Comparison of ENCODE assay signal across 14 cellular contexts in genomic region chr2:240172071-240172895, GRCh38. TPM values are rescaled to one million over a fixed set of nuclear protein-coding genes. Genes with fewer than 3 reads are reported as not detected.
A peak's percentile ranks its signal among the peaks of the same experiment; 100 is the strongest.
DNase-seq lines count a peak whose midpoint lies in the region; ATAC-seq and TF ChIP-seq lines count a peak whose summit lies in the region.
"Had no signal": no experiment of that assay in that cellular context is flagged by ENCODE, and none has a peak within 500 bp of the region (broad histone marks: within the 10 kb centered on the region; RNA-seq: fewer than 3 reads in every experiment).

No MANE protein-coding gene starts in this region.

- H3K4me1 ChIP-seq in RWPE2 (ENCODE audit: insufficient read depth, poor library complexity, severe bottlenecking) (no peaks in the 10 kb centered on the region), osteoblast (ENCODE audit: insufficient read depth, low read length) (no peaks in the 10 kb centered on the region), upper lobe of right lung (no peaks in the 10 kb centered on the region)

- TF ChIP-seq CTCF in RWPE2 (IDR thresholded peaks at IDR 0.05; ENCODE audit: poor library complexity, severe bottlenecking) (no peak), chondrocyte (IDR thresholded peaks at IDR 0.05) (no peak), osteoblast (IDR thresholded peaks at IDR 0.05; ENCODE audit: extremely low read depth, low read depth, low read length) (no peak), upper lobe of right lung (IDR thresholded peaks at IDR 0.05) (no peak)

- H3K27ac Mint-ChIP-seq in chondrocyte (ENCODE audit: unreplicated experiment) = no peak overlapping the region
- H3K27ac Mint-ChIP-seq: B cell; CD4-positive, alpha-beta T cell had no signal

- intact Hi-C loops in upper lobe of right lung (cut with DNase I) = no loop called here

- H3K4me2 ChIP-seq in osteoblast (ENCODE audit: insufficient read depth, low read length) = no peak overlapping the region

- ATAC-seq in RWPE2 (ENCODE audit: low read depth) = no peak
- ATAC-seq in upper lobe of right lung = no peak
- ATAC-seq in GM18505 (IDR thresholded peaks at IDR 0.05; ENCODE audit: unreplicated experiment) = no peak

- H3K79me2 ChIP-seq in osteoblast (ENCODE audit: insufficient read depth, low read length) = no peaks in the 10 kb centered on the region

- H3K27ac ChIP-seq in RWPE2 (ENCODE audit: poor library complexity, severe bottlenecking) = no peak overlapping the region
- no peak overlapping the region for H3K27ac ChIP-seq in osteoblast (ENCODE audit: low read depth, low read length)
- no peak overlapping the region for H3K27ac ChIP-seq in upper lobe of right lung

- H2AFZ ChIP-seq in osteoblast (ENCODE audit: low read length) = no peak overlapping the region

- H3K36me3 ChIP-seq in RWPE2 (ENCODE audit: low read depth) (no peaks in the 10 kb centered on the region), osteoblast (ENCODE audit: insufficient read depth, low read length) (no peaks in the 10 kb centered on the region), upper lobe of right lung (no peaks in the 10 kb centered on the region)

- H3K4me3 ChIP-seq in RWPE2 (ENCODE audit: severe bottlenecking) (no peak overlapping the region), osteoblast (ENCODE audit: insufficient read depth, low read length) (no peak overlapping the region), upper lobe of right lung (no peak overlapping the region)

- H3K36me3 Mint-ChIP-seq in chondrocyte (ENCODE audit: low read depth) = peaks cover 3% of the 10 kb centered on the region

- peaks cover 44% of the 10 kb centered on the region for H3K27me3 Mint-ChIP-seq in chondrocyte (ENCODE audit: low read depth)

- peak; percentile 28 for DNase-seq in RWPE2 (ENCODE audit: low spot score)
- peak; percentile 61 for DNase-seq in chondrocyte (ENCODE audit: low spot score)
- peak; percentile 18 for DNase-seq in osteoblast (ENCODE audit: insufficient read length, low spot score, missing footprints)
- DNase-seq in upper lobe of right lung = peak; percentile 40
- no peak for DNase-seq in LoVo (ENCODE audit: low spot score)
- no peak for DNase-seq in KG1 (lab: John Stamatoyannopoulos, UW)
- DNase-seq: Calu3; CD4-positive, alpha-beta T cell; DMS79; GOT3; H9 had no signal

- peaks cover 6% of the 10 kb centered on the region for H3K27me3 ChIP-seq in RWPE2 (ENCODE audit: insufficient read depth, poor library complexity, severe bottlenecking)
- H3K27me3 ChIP-seq in osteoblast (ENCODE audit: insufficient read depth, low read length) = peaks cover 34% of the 10 kb centered on the region
- H3K27me3 ChIP-seq in upper lobe of right lung = peaks cover 9% of the 10 kb centered on the region

- no peaks in the 10 kb centered on the region for H3K4me1 Mint-ChIP-seq in chondrocyte (ENCODE audit: low read depth)
- H3K4me1 Mint-ChIP-seq: B cell had no signal

- H4K20me1 ChIP-seq in osteoblast (ENCODE audit: insufficient read depth, low read length) = no peaks in the 10 kb centered on the region

- H3K9me3 ChIP-seq in RWPE2 (ENCODE audit: severe bottlenecking) = no peaks in the 10 kb centered on the region
- no peaks in the 10 kb centered on the region for H3K9me3 ChIP-seq in osteoblast (ENCODE audit: low read depth, low read length)
- H3K9me3 ChIP-seq in upper lobe of right lung = no peaks in the 10 kb centered on the region

- H3K4me3 Mint-ChIP-seq in chondrocyte (ENCODE audit: unreplicated experiment) = no peak overlapping the region
- H3K4me3 Mint-ChIP-seq: B cell; CD4-positive, alpha-beta T cell; H9 had no signal

- TF ChIP-seq POLR2A in GM18505 (IDR thresholded peaks at IDR 0.05; ENCODE audit: borderline replicate concordance, extremely low read depth, insufficient read depth, insufficient read length) = no peak

- peaks cover 3% of the 10 kb centered on the region for H3K9me3 Mint-ChIP-seq in chondrocyte (ENCODE audit: low read depth)
- H3K9me3 Mint-ChIP-seq: CD4-positive, alpha-beta T cell had no signal

RNA-seq across cellular contexts. Expression of gene OTOS, which starts 31.8 kb away (rescaled TPM):
- total RNA-seq in chondrocyte (not detected in 3 replicates), osteoblast (not detected in 2 replicates), upper lobe of right lung (not detected)
- total RNA-seq: B cell; Calu3; CD4-positive, alpha-beta T cell; H9; HT-29 had no signal

RNA-seq across cellular contexts. Expression of gene COPS9, which starts 36.2 kb away (rescaled TPM):
- total RNA-seq in chondrocyte = 139 to 162 TPM (median 140 TPM) in 3 replicates
- 70.2 and 84.9 TPM in 2 replicates for total RNA-seq in osteoblast
- 98.1 TPM for total RNA-seq in upper lobe of right lung

Comparison
In these comparisons a context has a peak if more than half of its experiments do, and no peak if none do; other contexts are left out.
1. DNase-seq: peak in RWPE2 (single experiment), chondrocyte (single experiment), osteoblast (single experiment) and upper lobe of right lung (single experiment); none in LoVo (single experiment) and KG1 (single experiment).